In the genomic region with DNA sequence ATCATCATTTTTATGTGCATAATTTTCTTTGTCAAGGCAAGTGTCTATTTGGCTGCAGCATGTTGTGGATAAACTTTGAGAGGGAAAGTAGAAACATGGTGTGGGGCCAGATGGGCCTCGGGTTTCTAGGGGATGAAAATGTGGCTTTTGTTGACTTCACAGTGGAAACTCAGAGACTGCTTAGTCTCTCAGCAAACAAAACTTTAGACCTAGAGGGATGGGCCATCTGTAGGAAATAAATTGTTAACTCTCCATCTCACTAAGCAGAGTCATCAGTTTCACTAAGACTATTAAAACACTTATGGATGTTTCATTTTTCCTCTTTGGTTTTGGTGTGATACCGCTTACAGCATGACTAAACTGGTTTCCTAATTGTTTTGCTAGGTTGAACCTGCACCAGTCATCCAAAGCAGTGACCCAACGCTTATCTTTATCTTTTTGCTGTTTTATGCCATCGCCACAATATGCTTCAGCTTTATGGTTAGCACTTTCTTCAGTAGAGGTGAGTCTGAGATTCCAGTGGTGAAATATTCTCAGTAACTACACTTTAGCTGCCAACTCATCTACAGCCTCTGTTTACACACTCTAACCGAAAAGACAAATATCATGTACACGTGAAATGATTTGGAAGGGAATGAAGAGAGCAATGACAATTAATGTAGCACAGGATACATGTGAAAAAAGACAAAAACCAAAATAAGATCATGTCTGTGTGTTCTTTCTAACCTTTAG, we compare ENCODE assay signal across 1 cellular context.
TF ChIP-seq lines count a peak whose summit lies in the region.

No MANE protein-coding gene starts in this region.

TF ChIP-seq in HepG2, 621 proteins besides CTCF, POLR2A, EP300 and RAD21 (continued from another document and continues in another):
- TF ChIP-seq ATF4 (CRISPR knock-in tag; IDR thresholded peaks at IDR 0.05) (no peak), ZC3H4 (CRISPR knock-in tag; IDR thresholded peaks at IDR 0.05; ENCODE audit: borderline replicate concordance) (no peak), MED8 (CRISPR knock-in tag; IDR thresholded peaks at IDR 0.05; ENCODE audit: insufficient replicate concordance) (no peak), POGK (CRISPR knock-in tag; conservative IDR thresholded peaks at IDR 0.05) (0 out of 2 replicates have a peak, but pooled peaks have one; percentile 77), MAFG (CRISPR knock-in tag; IDR thresholded peaks at IDR 0.05) (no peak), GABPA (IDR thresholded peaks at IDR 0.05; ENCODE audit: low read depth, low read length) (no peak), GABPA (CRISPR knock-in tag; IDR thresholded peaks at IDR 0.05; ENCODE audit: low read depth) (no peak), ETS1 (CRISPR knock-in tag; IDR thresholded peaks at IDR 0.05) (no peak), ZMAT3 (CRISPR knock-in tag; conservative IDR thresholded peaks at IDR 0.05) (0 out of 2 replicates have a peak, but pooled peaks have one; percentile 56), ZSCAN5A (CRISPR knock-in tag; IDR thresholded peaks at IDR 0.05; ENCODE audit: borderline replicate concordance) (peak; percentile 78; the same call in 1 of the 2 replicates), KDM5A (IDR thresholded peaks at IDR 0.05; ENCODE audit: borderline replicate concordance, low read length) (no peak), ZFP62 (CRISPR knock-in tag; IDR thresholded peaks at IDR 0.05) (no peak), HNRNPK (IDR thresholded peaks at IDR 0.05; ENCODE audit: low read depth, low read length, poor library complexity, severe bottlenecking) (no peak), ZNF777 (CRISPR knock-in tag; IDR thresholded peaks at IDR 0.05) (no peak), ZNF550 (CRISPR knock-in tag; IDR thresholded peaks at IDR 0.05; ENCODE audit: borderline replicate concordance) (no peak), NFKB2 (CRISPR knock-in tag; IDR thresholded peaks at IDR 0.05; ENCODE audit: borderline replicate concordance) (no peak), KDM1A (CRISPR knock-in tag; IDR thresholded peaks at IDR 0.05) (no peak), FIP1L1 (IDR thresholded peaks at IDR 0.05; ENCODE audit: borderline replicate concordance, insufficient read depth, low read depth, low read length) (no peak), ZNF749 (CRISPR knock-in tag; IDR thresholded peaks at IDR 0.05; ENCODE audit: borderline replicate concordance) (peak; percentile 37; the same call in 1 of the 2 replicates), CREBL2 (CRISPR knock-in tag; IDR thresholded peaks at IDR 0.05; ENCODE audit: borderline replicate concordance) (no peak), HMGXB3 (CRISPR knock-in tag; IDR thresholded peaks at IDR 0.05; ENCODE audit: borderline replicate concordance) (no peak), KLF12 (CRISPR knock-in tag; IDR thresholded peaks at IDR 0.05; ENCODE audit: borderline replicate concordance) (0 out of 2 replicates have a peak, but pooled peaks have one; percentile 61), ZNF432 (CRISPR knock-in tag; IDR thresholded peaks at IDR 0.05; ENCODE audit: borderline replicate concordance) (no peak), NFIB (CRISPR knock-in tag; IDR thresholded peaks at IDR 0.05; ENCODE audit: borderline replicate concordance) (no peak), ZGPAT (CRISPR knock-in tag; IDR thresholded peaks at IDR 0.05) (peak; percentile 51; the same call in 1 of the 2 replicates)
- TF ChIP-seq, protein P1, sequence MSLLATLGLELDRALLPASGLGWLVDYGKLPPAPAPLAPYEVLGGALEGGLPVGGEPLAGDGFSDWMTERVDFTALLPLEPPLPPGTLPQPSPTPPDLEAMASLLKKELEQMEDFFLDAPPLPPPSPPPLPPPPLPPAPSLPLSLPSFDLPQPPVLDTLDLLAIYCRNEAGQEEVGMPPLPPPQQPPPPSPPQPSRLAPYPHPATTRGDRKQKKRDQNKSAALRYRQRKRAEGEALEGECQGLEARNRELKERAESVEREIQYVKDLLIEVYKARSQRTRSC (CRISPR knock-in tag; IDR thresholded peaks at IDR 0.05; ENCODE audit: low read depth) = no peak
- TF ChIP-seq, protein P2, sequence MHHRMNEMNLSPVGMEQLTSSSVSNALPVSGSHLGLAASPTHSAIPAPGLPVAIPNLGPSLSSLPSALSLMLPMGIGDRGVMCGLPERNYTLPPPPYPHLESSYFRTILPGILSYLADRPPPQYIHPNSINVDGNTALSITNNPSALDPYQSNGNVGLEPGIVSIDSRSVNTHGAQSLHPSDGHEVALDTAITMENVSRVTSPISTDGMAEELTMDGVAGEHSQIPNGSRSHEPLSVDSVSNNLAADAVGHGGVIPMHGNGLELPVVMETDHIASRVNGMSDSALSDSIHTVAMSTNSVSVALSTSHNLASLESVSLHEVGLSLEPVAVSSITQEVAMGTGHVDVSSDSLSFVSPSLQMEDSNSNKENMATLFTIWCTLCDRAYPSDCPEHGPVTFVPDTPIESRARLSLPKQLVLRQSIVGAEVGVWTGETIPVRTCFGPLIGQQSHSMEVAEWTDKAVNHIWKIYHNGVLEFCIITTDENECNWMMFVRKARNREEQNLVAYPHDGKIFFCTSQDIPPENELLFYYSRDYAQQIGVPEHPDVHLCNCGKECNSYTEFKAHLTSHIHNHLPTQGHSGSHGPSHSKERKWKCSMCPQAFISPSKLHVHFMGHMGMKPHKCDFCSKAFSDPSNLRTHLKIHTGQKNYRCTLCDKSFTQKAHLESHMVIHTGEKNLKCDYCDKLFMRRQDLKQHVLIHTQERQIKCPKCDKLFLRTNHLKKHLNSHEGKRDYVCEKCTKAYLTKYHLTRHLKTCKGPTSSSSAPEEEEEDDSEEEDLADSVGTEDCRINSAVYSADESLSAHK (CRISPR knock-in tag; IDR thresholded peaks at IDR 0.05; ENCODE audit: borderline replicate concordance) = no peak
- TF ChIP-seq, protein P3, sequence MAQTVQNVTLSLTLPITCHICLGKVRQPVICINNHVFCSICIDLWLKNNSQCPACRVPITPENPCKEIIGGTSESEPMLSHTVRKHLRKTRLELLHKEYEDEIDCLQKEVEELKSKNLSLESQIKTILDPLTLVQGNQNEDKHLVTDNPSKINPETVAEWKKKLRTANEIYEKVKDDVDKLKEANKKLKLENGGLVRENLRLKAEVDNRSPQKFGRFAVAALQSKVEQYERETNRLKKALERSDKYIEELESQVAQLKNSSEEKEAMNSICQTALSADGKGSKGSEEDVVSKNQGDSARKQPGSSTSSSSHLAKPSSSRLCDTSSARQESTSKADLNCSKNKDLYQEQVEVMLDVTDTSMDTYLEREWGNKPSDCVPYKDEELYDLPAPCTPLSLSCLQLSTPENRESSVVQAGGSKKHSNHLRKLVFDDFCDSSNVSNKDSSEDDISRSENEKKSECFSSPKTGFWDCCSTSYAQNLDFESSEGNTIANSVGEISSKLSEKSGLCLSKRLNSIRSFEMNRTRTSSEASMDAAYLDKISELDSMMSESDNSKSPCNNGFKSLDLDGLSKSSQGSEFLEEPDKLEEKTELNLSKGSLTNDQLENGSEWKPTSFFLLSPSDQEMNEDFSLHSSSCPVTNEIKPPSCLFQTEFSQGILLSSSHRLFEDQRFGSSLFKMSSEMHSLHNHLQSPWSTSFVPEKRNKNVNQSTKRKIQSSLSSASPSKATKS (CRISPR knock-in tag; IDR thresholded peaks at IDR 0.05) = no peak
